Comparison of ENCODE assay signal across 24 cellular contexts in genomic region chr2:217831306-217831705, GRCh38.
DNase-seq lines count a peak whose midpoint lies in the region; ATAC-seq and TF ChIP-seq lines count a peak whose summit lies in the region.
"Had no signal": no experiment of that assay in that cellular context is flagged by ENCODE, and none has a peak within 500 bp of the region (broad histone marks: within the 10 kb centered on the region; RNA-seq: fewer than 3 reads in every experiment).

No MANE protein-coding gene starts in this region.

- ATAC-seq in psoas muscle (no peak), HG03354 (IDR thresholded peaks at IDR 0.05; ENCODE audit: poor library complexity, severe bottlenecking, unreplicated experiment) (no peak)
- ATAC-seq: CD8-positive, alpha-beta T cell; GM12878 had no signal

- H3K27me3 ChIP-seq in breast epithelium, result no peaks in the 10 kb centered on the region
- H3K27me3 ChIP-seq in mammary epithelial cell (ENCODE audit: insufficient read depth, low read length), result no peaks in the 10 kb centered on the region
- H3K27me3 ChIP-seq in esophagus squamous epithelium, result no peaks in the 10 kb centered on the region
- H3K27me3 ChIP-seq in psoas muscle (ENCODE audit: insufficient read depth in 3 of 3, low read length in 2 of 3), result no peaks in the 10 kb centered on the region
- H3K27me3 ChIP-seq in subcutaneous abdominal adipose tissue (ENCODE audit: control insufficient read depth in 5 of 5, insufficient read depth in 4 of 5, low read length in 5 of 5), result peaks cover 0 to under 1% (median 0%) of the 10 kb centered on the region in 5 donors
- H3K27me3 ChIP-seq: BLaER1 had no signal

- DNase-seq in breast epithelium (ENCODE audit: low spot score in 2 of 2) (no peak), mammary epithelial cell (no peak), esophagus squamous epithelium (lab: John Stamatoyannopoulos, UW) (no peak), psoas muscle (peak in 1 of 2 donors; percentile 56), RWPE1 (ENCODE audit: low spot score) (no peak), C1 segment of cervical spinal cord (lab: John Stamatoyannopoulos, UW) (no peak)
- DNase-seq: ACHN; CD8-positive, alpha-beta T cell; DND-41; H7; KBM-7; MM.1S; NCI-H1048; NCI-H1417 treated with DMSO at 0.1 percent for 48 hours; NCI-H187; NCI-H446 treated with DMSO at 0.1 percent for 48 hours; NCI-H526 treated with DMSO at 0.1 percent for 48 hours; SHP77 treated with DMSO at 0.1 percent for 48 hours had no signal

- dilution Hi-C loops in mammary epithelial cell (cut with HindIII; ENCODE audit: low sequenced_read_pairs), result no loop called here

- H3K4me3 ChIP-seq in breast epithelium, result no peak overlapping the region
- H3K4me3 ChIP-seq in mammary epithelial cell (replicated peaks in 1 of 3; ENCODE audit: insufficient read depth in 1 of 3, low read depth in 2 of 3, low read length in 3 of 3), result no peak overlapping the region
- no peak overlapping the region for H3K4me3 ChIP-seq in esophagus squamous epithelium
- H3K4me3 ChIP-seq in psoas muscle, result no peak overlapping the region
- H3K4me3 ChIP-seq in subcutaneous abdominal adipose tissue (ENCODE audit: low read depth in 1 of 5, low read length in 5 of 5), result no peak overlapping the region
- H3K4me3 ChIP-seq: BLaER1, GM12878 had no signal

- H3K27ac ChIP-seq in breast epithelium, result peak overlapping the region; percentile 12 to 65
- no peak overlapping the region for H3K27ac ChIP-seq in mammary epithelial cell (ENCODE audit: insufficient read depth, low read depth, low read length)
- H3K27ac ChIP-seq in esophagus squamous epithelium, result peak overlapping the region in 3 of 4 donors; percentile 3 to 43 (median 32)
- peak overlapping the region; percentile 89 for H3K27ac ChIP-seq in psoas muscle
- H3K27ac ChIP-seq in subcutaneous abdominal adipose tissue (ENCODE audit: low read depth, low read length), result peak overlapping the region; percentile 92
- H3K27ac ChIP-seq in RWPE1, result no peak overlapping the region
- H3K27ac ChIP-seq: 22Rv1, BLaER1, HL-60 had no signal

- TF ChIP-seq POLR2A in breast epithelium (IDR thresholded peaks at IDR 0.05) (no peak), esophagus squamous epithelium (IDR thresholded peaks at IDR 0.05) (no peak)

- peaks cover 9 to 11% of the 10 kb centered on the region in 2 donors for H3K4me1 ChIP-seq in breast epithelium
- peaks cover 5% of the 10 kb centered on the region for H3K4me1 ChIP-seq in mammary epithelial cell (ENCODE audit: insufficient read depth, low read length)
- peaks cover 12 to 77% (median 26%) of the 10 kb centered on the region in 3 donors for H3K4me1 ChIP-seq in esophagus squamous epithelium
- peaks cover 99% of the 10 kb centered on the region for H3K4me1 ChIP-seq in psoas muscle
- H3K4me1 ChIP-seq in subcutaneous abdominal adipose tissue (ENCODE audit: control insufficient read depth in 5 of 5, insufficient read depth in 5 of 5, low read length in 5 of 5), result peaks cover 9 to 90% (median 73%) of the 10 kb centered on the region in 5 donors

- no peaks in the 10 kb centered on the region for H4K20me1 ChIP-seq in mammary epithelial cell (ENCODE audit: insufficient read depth, low read length)
- H4K20me1 ChIP-seq: BLaER1 had no signal

- H3K36me3 ChIP-seq in breast epithelium (no peaks in the 10 kb centered on the region), mammary epithelial cell (ENCODE audit: insufficient read depth, low read length) (no peaks in the 10 kb centered on the region), esophagus squamous epithelium (peaks cover 9 to 84% (median 11%) of the 10 kb centered on the region in 3 donors), psoas muscle (ENCODE audit: insufficient read depth in 1 of 2, low read depth in 1 of 2) (peaks cover 8 to 86% of the 10 kb centered on the region in 2 donors), subcutaneous abdominal adipose tissue (ENCODE audit: control insufficient read depth in 5 of 5, insufficient read depth in 5 of 5, low read length in 5 of 5) (peaks cover 4 to 99% (median 95%) of the 10 kb centered on the region in 5 donors)

- no peak overlapping the region for H2AFZ ChIP-seq in mammary epithelial cell (ENCODE audit: low read depth, low read length)

- BruUV-seq in mammary epithelial cell (replicated peaks; lab: Mats Ljungman, UMichigan), result no TSS peak

- intact Hi-C loops in breast epithelium (cut with DNase I; ENCODE audit: low total_unique reads), result no loop called here
- intact Hi-C loops in mammary epithelial cell (cut with micrococcal nuclease), result no loop called here
- intact Hi-C loops in esophagus squamous epithelium (cut with DNase I), result no loop called here
- intact Hi-C loops in psoas muscle (cut with DNase I), result no loop called here

- TF ChIP-seq CTCF in breast epithelium (IDR thresholded peaks at IDR 0.05) (no peak), mammary epithelial cell (conservative IDR thresholded peaks at IDR 0.05 in 1 of 2, IDR thresholded peaks at IDR 0.05 in 1 of 2; ENCODE audit: extremely low read depth in 1 of 2, insufficient read depth in 1 of 2, low read depth in 1 of 2, low read length in 2 of 2) (no peak), esophagus squamous epithelium (IDR thresholded peaks at IDR 0.05) (no peak), psoas muscle (IDR thresholded peaks at IDR 0.05) (no peak), RWPE1 (conservative IDR thresholded peaks at IDR 0.05; ENCODE audit: low read depth) (no peak)

- in situ Hi-C loops in mammary epithelial cell (cut with MboI; ENCODE audit: low sequenced_read_pairs in 2 of 2), result no loop called here

- H3K79me2 ChIP-seq in mammary epithelial cell (ENCODE audit: insufficient read depth, low read length), result no peaks in the 10 kb centered on the region

- CTCF ChIA-PET in mammary epithelial cell (lab: Charles Lee; ENCODE audit: low non-redundant PET) (no interaction called here), RWPE1 (lab: Yijun Ruan, JAX) (no interaction called here)

- H3K4me2 ChIP-seq in mammary epithelial cell (ENCODE audit: insufficient read depth, low read depth, low read length), result no peak overlapping the region
- H3K4me2 ChIP-seq: BLaER1 had no signal

- H3K9ac ChIP-seq in mammary epithelial cell (ENCODE audit: insufficient read depth, low read length) (no peak overlapping the region), subcutaneous abdominal adipose tissue (ENCODE audit: low read length in 5 of 5) (no peak overlapping the region)
- H3K9ac ChIP-seq: BLaER1 had no signal

- POLR2A ChIA-PET in RWPE1 (lab: Yijun Ruan, JAX; ENCODE audit: low non-redundant PET), result no interaction called here

- H3K9me3 ChIP-seq in breast epithelium, result no peaks in the 10 kb centered on the region
- no peaks in the 10 kb centered on the region for H3K9me3 ChIP-seq in mammary epithelial cell (replicated peaks; ENCODE audit: insufficient read depth, low read length)
- no peaks in the 10 kb centered on the region for H3K9me3 ChIP-seq in esophagus squamous epithelium
- H3K9me3 ChIP-seq in psoas muscle, result no peaks in the 10 kb centered on the region
- peaks cover 0 to under 1% (median 0%) of the 10 kb centered on the region in 5 donors for H3K9me3 ChIP-seq in subcutaneous abdominal adipose tissue (ENCODE audit: control insufficient read depth in 5 of 5, low read length in 5 of 5)
- H3K9me3 ChIP-seq: BLaER1 had no signal

- WGBS in mammary epithelial cell (ENCODE audit: low coverage, missing lambda C conversion rate), result 49% methylated on average over 3 of the region's 10 CpGs
- 69 to 76% methylated on average over 5 to 8 of the region's 10 CpGs for WGBS in esophagus squamous epithelium, 2 donors
- 88 to 91% (median 89%) methylated on average over 9 to 10 of the region's 10 CpGs for WGBS in psoas muscle, 3 donors

Comparison
In these comparisons a context has a peak if more than half of its experiments do, and no peak if none do; other contexts are left out.
1. H3K27ac ChIP-seq: peak in breast epithelium (2 of 2), esophagus squamous epithelium (3 of 4), psoas muscle (single experiment) and subcutaneous abdominal adipose tissue (single experiment); none in mammary epithelial cell (single experiment) and RWPE1 (single experiment).